In genomic region chr3:111861396-111861795, GRCh38 we compare ENCODE assay signal across 8 cellular contexts. TPM values are rescaled to one million over a fixed set of nuclear protein-coding genes. Genes with fewer than 3 reads are reported as not detected.
DNase-seq lines count a peak whose midpoint lies in the region; ATAC-seq and TF ChIP-seq lines count a peak whose summit lies in the region.

No MANE protein-coding gene starts in this region.

- no peaks in the 10 kb centered on the region for H3K36me3 Mint-ChIP-seq in naive B cell

- H3K36me3 ChIP-seq in MG63: 0 out of 2 replicates have a peak, but pooled peaks cover 3% of the 10 kb centered on the region
- no peaks in the 10 kb centered on the region for H3K36me3 ChIP-seq in colonic mucosa

- ATAC-seq in naive B cell (ENCODE audit: low read depth in 2 of 2) (no peak), left colon (no peak)

- H3K4me1 ChIP-seq in colonic mucosa: no peaks in the 10 kb centered on the region

- peak overlapping the region in 1 of 6 donors; percentile 45 for H3K27ac Mint-ChIP-seq in naive B cell

- H3K27me3 ChIP-seq in MG63: no peaks in the 10 kb centered on the region
- no peaks in the 10 kb centered on the region for H3K27me3 ChIP-seq in colonic mucosa

- no peaks in the 10 kb centered on the region for H3K9me3 Mint-ChIP-seq in naive B cell

- DNase-seq in AG09309 (ENCODE audit: low read depth) (no peak), MG63 (no peak), colonic mucosa (no peak), naive B cell (no peak), NCI-H187 treated with DMSO at 0.1 percent for 48 hours (lab: John Stamatoyannopoulos, UW) (no peak), nucleus accumbens (lab: John Stamatoyannopoulos, UW) (no peak), HPDE6-E6E7 (ENCODE audit: extremely low spot score) (no peak), left colon (no peak)

- H3K4me3 ChIP-seq in AG09309 (ENCODE audit: control insufficient read depth, low read depth, low read length) (peak overlapping the region; percentile 87), MG63 (peak overlapping the region; percentile 83), colonic mucosa (peak overlapping the region; percentile 9)

- H3K4me3 Mint-ChIP-seq in naive B cell: peak overlapping the region in 6 of 8 donors; percentile 9 to 98 (median 98)

- H3K4me1 Mint-ChIP-seq in naive B cell: peaks cover 10 to 26% (median 23%) of the 10 kb centered on the region in 3 donors

- TF ChIP-seq CTCF in AG09309 (IDR thresholded peaks at IDR 0.05; ENCODE audit: control insufficient read depth, insufficient read depth, low read depth, low read length, missing control alignments): no peak
- no peak for TF ChIP-seq CTCF in colonic mucosa (IDR thresholded peaks at IDR 0.05)

- H3K9me3 ChIP-seq in MG63: no peaks in the 10 kb centered on the region
- H3K9me3 ChIP-seq in colonic mucosa: no peaks in the 10 kb centered on the region

- H3K27me3 Mint-ChIP-seq in naive B cell: peaks cover 0 to 14% (median 7%) of the 10 kb centered on the region in 3 donors

- H3K27ac ChIP-seq in colonic mucosa: peak overlapping the region; percentile 83

- intact Hi-C loops in colonic mucosa (cut with DNase I): loop anchor here (10.0 kb wide), 2 partner anchors 113 to 147 kb away; partner anchors contain the start of gene ABHD10
- intact Hi-C loops in left colon (cut with DNase I, micrococcal nuclease): loop anchor here in 1 of 2 donors (5.0 to 10.0 kb wide), 2 partner anchors 103 to 144 kb away; no protein-coding TSS in a partner anchor

- peak overlapping the region in 1 of 2 donors; percentile 67 for H3K9ac ChIP-seq in colonic mucosa (ENCODE audit: low read depth in 2 of 2, low read length in 2 of 2)

RNA-seq across cellular contexts. Expression of gene PHLDB2, which starts 2.3 kb away (rescaled TPM):
- total RNA-seq in MG63 (2014; rRNA removed; shearing (Covaris generic); ENCODE audit: low replicate concordance): 53.5 and 65.4 TPM in 2 replicates
- total RNA-seq in colonic mucosa (10 to 100 TPM in 1 of 2 donors, 1 to 10 TPM in 1; 3.1 to 33.4 TPM), left colon (10 to 100 TPM in 1 of 2 donors, 1 to 10 TPM in 1; 8.3 to 28.7 TPM)
- polyA plus RNA-seq in naive B cell (ENCODE audit: low read depth in 6 of 6): 1 to 10 TPM; 2.1 to 6.7 (median 4.5) TPM

Comparison
In these comparisons a context has a peak if more than half of its experiments do, and no peak if none do; other contexts are left out.
1. H3K4me3 ChIP-seq: peak in every context shown above with its lines; median percentile 87 in AG09309; 83 in MG63; 9 in colonic mucosa.